8 cellular contexts compared by ENCODE assay signal in genomic region chr7:2553831-2554581, GRCh38. TPM values are rescaled to one million over a fixed set of nuclear protein-coding genes. Genes with fewer than 3 reads are reported as not detected.
DNase-seq lines count a peak whose midpoint lies in the region; ATAC-seq and TF ChIP-seq lines count a peak whose summit lies in the region.

No MANE protein-coding gene starts in this region.

- H3K79me2 ChIP-seq in PC-3 (ENCODE audit: low read length) (peaks cover 30% of the 10 kb centered on the region), trophoblast cell (ENCODE audit: control insufficient read depth, insufficient read depth, low read length, poor library complexity) (peaks cover 11% of the 10 kb centered on the region)

- H3K18ac ChIP-seq in trophoblast cell (ENCODE audit: low read length): no peak overlapping the region

- in situ Hi-C loops in G401 (cut with HindIII; ENCODE audit: low sequenced_read_pairs): no loop called here

- no peak overlapping the region for H2AFZ ChIP-seq in PC-3 (ENCODE audit: low read length)
- H2AFZ ChIP-seq in trophoblast cell (ENCODE audit: insufficient read depth, low read length, poor library complexity): no peak overlapping the region

- peak overlapping the region; percentile 86 for H3K4me3 ChIP-seq in PC-3 (ENCODE audit: low read length)
- peak overlapping the region; percentile 84 for H3K4me3 ChIP-seq in epithelial cell of proximal tubule (ENCODE audit: low read depth, low read length)
- no peak overlapping the region for H3K4me3 ChIP-seq in trophoblast cell (ENCODE audit: low read depth, low read length)

- H2BK12ac ChIP-seq in trophoblast cell (ENCODE audit: low read length): no peak overlapping the region

- H3K9me3 ChIP-seq in PC-3 (ENCODE audit: low read length) (no peaks in the 10 kb centered on the region), trophoblast cell (ENCODE audit: insufficient read depth, low read depth, low read length) (no peaks in the 10 kb centered on the region)

- H4K91ac ChIP-seq in trophoblast cell (ENCODE audit: low read depth, low read length): no peak overlapping the region

- peak overlapping the region; percentile 22 for H3K4ac ChIP-seq in trophoblast cell (ENCODE audit: low read depth, low read length)

- no peak overlapping the region for H4K8ac ChIP-seq in trophoblast cell (ENCODE audit: low read depth, low read length)

- no peak overlapping the region for H2BK120ac ChIP-seq in trophoblast cell (ENCODE audit: insufficient read depth, low read length, poor library complexity)

- peaks cover 21% of the 10 kb centered on the region for H3K4me1 ChIP-seq in PC-3 (ENCODE audit: insufficient read depth, low read length)
- peaks cover 6 to 8% of the 10 kb centered on the region in 2 experiments for H3K4me1 ChIP-seq in trophoblast cell (ENCODE audit: control insufficient read depth in 1 of 2, insufficient read depth in 2 of 2, low read length in 2 of 2)

- H4K20me1 ChIP-seq in PC-3 (ENCODE audit: low read length): no peaks in the 10 kb centered on the region

- no peaks in the 10 kb centered on the region for H3K27me3 ChIP-seq in PC-3 (ENCODE audit: low read length)
- no peaks in the 10 kb centered on the region for H3K27me3 ChIP-seq in trophoblast cell (ENCODE audit: insufficient read depth, low read length)

- POLR2A ChIA-PET in PC-3 (lab: Charles Lee; ENCODE audit: unreplicated experiment): no interaction called here

- peak overlapping the region; percentile 93 for H3K4me2 ChIP-seq in PC-3 (ENCODE audit: low read length)
- peak overlapping the region; percentile 95 for H3K4me2 ChIP-seq in trophoblast cell (ENCODE audit: low read length)

- no peak overlapping the region for H4K12ac ChIP-seq in trophoblast cell (ENCODE audit: low read depth, low read length)

- H3K79me1 ChIP-seq in trophoblast cell (ENCODE audit: low read length): peaks cover 15% of the 10 kb centered on the region

- H3K14ac ChIP-seq in trophoblast cell (ENCODE audit: low read length): no peak overlapping the region

- intact Hi-C loops in PC-3 (cut with micrococcal nuclease): loop anchor here (2.0 kb wide), 2 partner anchors 29 to 77 kb away; partner anchors contain the start of gene GRIFIN

- DNase-seq in G401 (ENCODE audit: low spot score): peak; percentile 34
- DNase-seq in PC-3: no peak
- no peak for DNase-seq in epithelial cell of proximal tubule (ENCODE audit: low read depth)
- no peak for DNase-seq in trophoblast cell
- DNase-seq in germinal center (ENCODE audit: low spot score): no peak
- no peak for DNase-seq in GDM1 (lab: John Stamatoyannopoulos, UW)

- H3K9ac ChIP-seq in PC-3 (ENCODE audit: low read length): peak overlapping the region; percentile 100
- H3K9ac ChIP-seq in trophoblast cell (ENCODE audit: low read length): peak overlapping the region; percentile 36

- BruUV-seq in PC-3 (replicated peaks; lab: Mats Ljungman, UMichigan): TSS peak; percentile 45

- no peaks in the 10 kb centered on the region for H3K9me2 ChIP-seq in PC-3 (replicated peaks; ENCODE audit: low read length)

- ATAC-seq in PC-3 (peak; percentile 3; the same call in 1 of the 2 replicates), HG03520 (IDR thresholded peaks at IDR 0.05; ENCODE audit: unreplicated experiment) (no peak), GM18519 (IDR thresholded peaks at IDR 0.05; ENCODE audit: low FRiP score, unreplicated experiment) (no peak)

- WGBS in trophoblast cell (ENCODE audit: extremely low coverage, insufficient coverage, insufficient read length): no CpG with 5 or more reads among the region's 16 CpGs

- CTCF ChIA-PET in PC-3 (lab: Charles Lee): interaction anchor here (0.7 kb wide), 1 partner anchor 166 kb away, joined by 3 read pairs; no protein-coding TSS in a partner anchor

- H3K23ac ChIP-seq in trophoblast cell (ENCODE audit: low read length): no peak overlapping the region

- TF ChIP-seq CTCF in PC-3 (conservative IDR thresholded peaks at IDR 0.05; ENCODE audit: low read depth, low read length): no peak
- no peak for TF ChIP-seq CTCF in epithelial cell of proximal tubule (conservative IDR thresholded peaks at IDR 0.05; ENCODE audit: low read depth, low read length)

- no peak overlapping the region for H2AK5ac ChIP-seq in trophoblast cell (ENCODE audit: low read length)

- no peaks in the 10 kb centered on the region for H3F3A ChIP-seq in PC-3 (ENCODE audit: low read length, unreplicated experiment)

- H3K36me3 ChIP-seq in PC-3 (ENCODE audit: low read depth, low read length) (peaks cover 13% of the 10 kb centered on the region; the same call in 1 of the 2 replicates), trophoblast cell (ENCODE audit: control insufficient read depth in 1 of 2, insufficient read depth in 2 of 2, low read length in 2 of 2) (peaks cover 2 to 3% of the 10 kb centered on the region in 2 experiments)

- no peak overlapping the region for H2BK5ac ChIP-seq in trophoblast cell (ENCODE audit: low read depth, low read length, poor library complexity)

- H3K27ac ChIP-seq in PC-3 (ENCODE audit: low read length) (no peak overlapping the region), trophoblast cell (ENCODE audit: low read depth, low read length) (no peak overlapping the region)

RNA-seq across cellular contexts. Expression of gene BRAT1, which starts 1.3 kb away (rescaled TPM):
- 87.3 and 104 TPM in 2 replicates for total RNA-seq in G401 (2014; rRNA removed; shearing (Covaris generic))
- 65.2 and 76.3 TPM in 2 replicates for total RNA-seq in PC-3 (2014; rRNA removed)
- 53.0 and 68.9 TPM in 2 replicates for total RNA-seq in epithelial cell of proximal tubule
- 15.5 and 16.6 TPM in 2 replicates for polyA plus RNA-seq in trophoblast cell (2013)

RNA-seq across cellular contexts. Expression of gene IQCE, which starts 4.8 kb away (rescaled TPM):
- total RNA-seq in G401 (2014; rRNA removed; shearing (Covaris generic)): 21.6 and 32.9 TPM in 2 replicates
- 9.7 and 24.7 TPM in 2 replicates for total RNA-seq in PC-3 (2014; rRNA removed)
- 8.7 and 25.0 TPM in 2 replicates for total RNA-seq in epithelial cell of proximal tubule
- polyA plus RNA-seq in trophoblast cell (2013): 6.3 and 6.5 TPM in 2 replicates

RNA-seq across cellular contexts. Expression of gene LFNG, which starts 34.4 kb away (rescaled TPM):
- 3.4 and 5.6 TPM in 2 replicates for total RNA-seq in G401 (2014; rRNA removed; shearing (Covaris generic))
- total RNA-seq in PC-3 (2014; rRNA removed) (4.8 and 7.7 TPM in 2 replicates), epithelial cell of proximal tubule (32.1 and 37.0 TPM in 2 replicates)
- polyA plus RNA-seq in trophoblast cell (2013): 4.9 and 5.3 TPM in 2 replicates
